19 cellular contexts compared by ENCODE assay signal in genomic region chr18:48028081-48028480, GRCh38.
DNase-seq lines count a peak whose midpoint lies in the region; ATAC-seq and TF ChIP-seq lines count a peak whose summit lies in the region.
"Had no signal": no experiment of that assay in that cellular context is flagged by ENCODE, and none has a peak within 500 bp of the region (broad histone marks: within the 10 kb centered on the region; RNA-seq: fewer than 3 reads in every experiment).

No MANE protein-coding gene starts in this region.

- H3K4me2 ChIP-seq in BLaER1 treated with 17β-estradiol and CSF1 and Interleukin-3, amounts not matched to agents 10 nM and 100 nM, result peak overlapping the region in 10 of 11 experiments; percentile 22 to 67 (median 59); a peak in 19 of 22 replicates
- H3K4me2 ChIP-seq in PC-9, result peak overlapping the region; percentile 49; the same call in 1 of the 2 replicates
- no peak overlapping the region for H3K4me2 ChIP-seq in osteoblast (ENCODE audit: insufficient read depth, low read length)

- no peak; the same call in 1 of the 2 replicates for TF ChIP-seq CTCF in PC-9 (conservative IDR thresholded peaks at IDR 0.05)
- TF ChIP-seq CTCF in endothelial cell (IDR thresholded peaks at IDR 0.05; ENCODE audit: unreplicated experiment), result peak; percentile 37
- TF ChIP-seq CTCF in osteoblast (IDR thresholded peaks at IDR 0.05; ENCODE audit: extremely low read depth, low read depth, low read length), result peak; percentile 8
- no peak for TF ChIP-seq CTCF in GM13976 (IDR thresholded peaks at IDR 0.05; ENCODE audit: borderline replicate concordance, control extremely low read depth, extremely low read depth, insufficient read depth, missing control alignments)

- no TSS peak for BruUV-seq in PC-9 (replicated peaks; lab: Mats Ljungman, UMichigan)

- DNase-seq in PC-9, result no peak
- DNase-seq in endothelial cell (ENCODE audit: low spot score), result no peak
- DNase-seq in osteoblast (ENCODE audit: insufficient read length, low spot score, missing footprints), result no peak
- no peak for DNase-seq in medulla oblongata (ENCODE audit: extremely low spot score)
- DNase-seq in GM13976 (ENCODE audit: low spot score), result no peak
- no peak for DNase-seq in C1 segment of cervical spinal cord (lab: John Stamatoyannopoulos, UW)
- DNase-seq: activated CD4-positive, alpha-beta T cell treated with anti-CD3 and anti-CD28 coated beads for 36 hours; activated CD8-positive, alpha-beta memory T cell treated with anti-CD3 and anti-CD28 coated beads, Interleukin-2, amount 50 U/mL, for 48 hours; activated naive CD8-positive, alpha-beta T cell treated with anti-CD3 and anti-CD28 coated beads, Interleukin-2, amount 10 ng/mL, durations not matched to agents 7 days and 5 days; BE2C; cortex of kidney; MV-4-11; naive thymus-derived CD8-positive, alpha-beta T cell; SHP77; stimulated activated CD4-positive, alpha-beta T cell treated with anti-CD3 and anti-CD28 coated beads, Interleukin-2, amount 100 ng/mL, for 48 hours; stimulated activated CD8-positive, alpha-beta memory T cell treated with anti-CD3 and anti-CD28 coated beads, Interleukin-4, amount 100 ng/mL, for 48 hours had no signal

- in situ Hi-C loops in GM13976 (cut with MboI; ENCODE audit: low sequenced_read_pairs, unreplicated experiment), result loop anchor here (5.0 kb wide), 1 partner anchor 256 kb away; no protein-coding TSS in a partner anchor

- no peak overlapping the region for H3K4me3 Mint-ChIP-seq in endothelial cell (ENCODE audit: unreplicated experiment)
- H3K4me3 Mint-ChIP-seq: activated CD4-positive, alpha-beta T cell treated with anti-CD3 and anti-CD28 coated beads for 36 hours; activated naive CD8-positive, alpha-beta T cell treated with anti-CD3 and anti-CD28 coated beads, Interleukin-2, amount 10 ng/mL, durations not matched to agents 7 days and 5 days; naive thymus-derived CD8-positive, alpha-beta T cell had no signal

- no peaks in the 10 kb centered on the region for H3K9me3 Mint-ChIP-seq in endothelial cell (ENCODE audit: unreplicated experiment)
- H3K9me3 Mint-ChIP-seq: activated naive CD8-positive, alpha-beta T cell treated with anti-CD3 and anti-CD28 coated beads, Interleukin-2, amount 10 ng/mL, durations not matched to agents 7 days and 5 days; naive thymus-derived CD8-positive, alpha-beta T cell had no signal

- H3K27ac Mint-ChIP-seq in endothelial cell (ENCODE audit: unreplicated experiment), result no peak overlapping the region
- H3K27ac Mint-ChIP-seq: activated CD4-positive, alpha-beta T cell treated with anti-CD3 and anti-CD28 coated beads for 36 hours; activated naive CD8-positive, alpha-beta T cell treated with anti-CD3 and anti-CD28 coated beads, Interleukin-2, amount 10 ng/mL, durations not matched to agents 7 days and 5 days had no signal

- CTCF ChIA-PET in PC-9 (lab: Charles Lee), result interaction anchor here (0.9 kb wide), 1 partner anchor 417 kb away, joined by 3 read pairs; no protein-coding TSS in a partner anchor

- POLR2A ChIA-PET in PC-9 (lab: Charles Lee; ENCODE audit: unreplicated experiment), result no interaction called here

- peaks cover 13% of the 10 kb centered on the region; the same call in 1 of the 2 replicates for H3F3A ChIP-seq in PC-9 (ENCODE audit: insufficient read depth, low read depth)

- no peaks in the 10 kb centered on the region for H3K36me3 ChIP-seq in BLaER1 treated with 17β-estradiol and CSF1 and Interleukin-3, amounts not matched to agents 10 nM and 100 nM
- H3K36me3 ChIP-seq in PC-9 (ENCODE audit: low read depth) (no peaks in the 10 kb centered on the region), osteoblast (ENCODE audit: insufficient read depth, low read length) (no peaks in the 10 kb centered on the region)
- H3K36me3 ChIP-seq: BE2C, left lung had no signal

- peak overlapping the region in 6 of 11 experiments; percentile 0 to 33 (median 25); a peak in 4 of 22 replicates for H3K9ac ChIP-seq in BLaER1 treated with 17β-estradiol and CSF1 and Interleukin-3, amounts not matched to agents 10 nM and 100 nM

- peaks cover 0 to 13% (median 0%) of the 10 kb centered on the region in 11 experiments; a peak in 1 of 22 replicates for H4K20me1 ChIP-seq in BLaER1 treated with 17β-estradiol and CSF1 and Interleukin-3, amounts not matched to agents 10 nM and 100 nM
- H4K20me1 ChIP-seq in PC-9 (ENCODE audit: insufficient read depth), result no peaks in the 10 kb centered on the region
- H4K20me1 ChIP-seq in osteoblast (ENCODE audit: insufficient read depth, low read length), result no peaks in the 10 kb centered on the region

- no peaks in the 10 kb centered on the region for H3K9me2 ChIP-seq in PC-9 (ENCODE audit: insufficient read depth)

- H2AFZ ChIP-seq in PC-9 (no peak overlapping the region), osteoblast (ENCODE audit: low read length) (no peak overlapping the region)

- H3K27me3 ChIP-seq in BLaER1 treated with 17β-estradiol and CSF1 and Interleukin-3, amounts not matched to agents 10 nM and 100 nM, result no peaks in the 10 kb centered on the region
- H3K27me3 ChIP-seq in PC-9 (ENCODE audit: insufficient read depth, low read depth), result no peaks in the 10 kb centered on the region
- H3K27me3 ChIP-seq in osteoblast (ENCODE audit: insufficient read depth, low read length), result no peaks in the 10 kb centered on the region
- H3K27me3 ChIP-seq: BE2C, left lung had no signal

- H3K27ac ChIP-seq in BLaER1 treated with 17β-estradiol and CSF1 and Interleukin-3, amounts not matched to agents 10 nM and 100 nM, result no peak overlapping the region
- H3K27ac ChIP-seq in PC-9 (no peak overlapping the region), osteoblast (ENCODE audit: low read depth, low read length) (no peak overlapping the region)
- H3K27ac ChIP-seq: left lung had no signal

- H3K4me1 Mint-ChIP-seq in endothelial cell (ENCODE audit: unreplicated experiment), result peaks cover 15% of the 10 kb centered on the region
- H3K4me1 Mint-ChIP-seq: activated CD4-positive, alpha-beta T cell treated with anti-CD3 and anti-CD28 coated beads for 36 hours; activated naive CD8-positive, alpha-beta T cell treated with anti-CD3 and anti-CD28 coated beads, Interleukin-2, amount 10 ng/mL, durations not matched to agents 7 days and 5 days; naive thymus-derived CD8-positive, alpha-beta T cell had no signal

- intact Hi-C loops in PC-9 (cut with micrococcal nuclease; ENCODE audit: unreplicated experiment), result no loop called here

- H3K27me3 Mint-ChIP-seq in endothelial cell (ENCODE audit: unreplicated experiment), result peaks cover 5% of the 10 kb centered on the region

- no peaks in the 10 kb centered on the region for H3K36me3 Mint-ChIP-seq in endothelial cell (ENCODE audit: low read depth, unreplicated experiment)
- H3K36me3 Mint-ChIP-seq: activated naive CD8-positive, alpha-beta T cell treated with anti-CD3 and anti-CD28 coated beads, Interleukin-2, amount 10 ng/mL, durations not matched to agents 7 days and 5 days; naive thymus-derived CD8-positive, alpha-beta T cell had no signal

- H3K4me3 ChIP-seq in BLaER1 treated with 17β-estradiol and CSF1 and Interleukin-3, amounts not matched to agents 10 nM and 100 nM, result no peak overlapping the region
- H3K4me3 ChIP-seq in PC-9 (no peak overlapping the region), osteoblast (ENCODE audit: insufficient read depth, low read length) (no peak overlapping the region)
- H3K4me3 ChIP-seq: left lung had no signal

- no peak for ATAC-seq in HG03432 (IDR thresholded peaks at IDR 0.05; ENCODE audit: unreplicated experiment)
- ATAC-seq: activated CD4-positive, alpha-beta T cell treated with anti-CD3 and anti-CD28 coated beads for 36 hours; naive thymus-derived CD8-positive, alpha-beta T cell had no signal

- no peaks in the 10 kb centered on the region for H3K79me2 ChIP-seq in PC-9 (ENCODE audit: low read depth)
- no peaks in the 10 kb centered on the region for H3K79me2 ChIP-seq in osteoblast (ENCODE audit: insufficient read depth, low read length)

- no peaks in the 10 kb centered on the region for H3K9me3 ChIP-seq in BLaER1 treated with 17β-estradiol and CSF1 and Interleukin-3, amounts not matched to agents 10 nM and 100 nM (replicated peaks in 1 of 11)
- H3K9me3 ChIP-seq in PC-9 (ENCODE audit: insufficient read depth, low read depth), result no peaks in the 10 kb centered on the region
- no peaks in the 10 kb centered on the region for H3K9me3 ChIP-seq in osteoblast (ENCODE audit: low read depth, low read length)
- H3K9me3 ChIP-seq: BE2C, left lung had no signal

- peaks cover 12 to 18% (median 16%) of the 10 kb centered on the region in 10 experiments for H3K4me1 ChIP-seq in BLaER1 treated with 17β-estradiol and CSF1 and Interleukin-3, amounts not matched to agents 10 nM and 100 nM
- H3K4me1 ChIP-seq in PC-9 (replicated peaks; ENCODE audit: insufficient read depth) (peaks cover 36% of the 10 kb centered on the region), osteoblast (ENCODE audit: insufficient read depth, low read length) (peaks cover 15% of the 10 kb centered on the region)

Comparison
In these comparisons a context has a peak if more than half of its experiments do, and no peak if none do; other contexts are left out.
1. CTCF ChIP-seq: peak in endothelial cell (single experiment) and osteoblast (single experiment); none in PC-9 (single experiment) and GM13976 (single experiment).